In the genomic region with DNA sequence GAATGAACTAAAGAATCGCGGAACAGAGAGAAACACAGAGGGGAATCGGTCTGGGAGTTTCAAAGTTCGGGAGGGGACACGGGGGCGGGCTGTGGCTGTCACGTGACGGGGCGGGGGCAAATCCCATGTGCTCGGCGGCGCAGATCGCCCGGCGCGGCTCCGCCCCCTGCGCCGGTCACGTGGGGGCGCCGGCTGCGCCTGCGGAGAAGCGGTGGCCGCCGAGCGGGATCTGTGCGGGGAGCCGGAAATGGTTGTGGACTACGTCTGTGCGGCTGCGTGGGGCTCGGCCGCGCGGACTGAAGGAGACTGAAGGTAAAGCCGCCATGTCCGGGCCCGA, we compare ENCODE assay signal across 8 cellular contexts. TPM values are rescaled to one million over a fixed set of nuclear protein-coding genes. Genes with fewer than 3 reads are reported as not detected.
DNase-seq lines count a peak whose midpoint lies in the region; ATAC-seq, FAIRE-seq and TF ChIP-seq lines count a peak whose summit lies in the region.

A gene with protein sequence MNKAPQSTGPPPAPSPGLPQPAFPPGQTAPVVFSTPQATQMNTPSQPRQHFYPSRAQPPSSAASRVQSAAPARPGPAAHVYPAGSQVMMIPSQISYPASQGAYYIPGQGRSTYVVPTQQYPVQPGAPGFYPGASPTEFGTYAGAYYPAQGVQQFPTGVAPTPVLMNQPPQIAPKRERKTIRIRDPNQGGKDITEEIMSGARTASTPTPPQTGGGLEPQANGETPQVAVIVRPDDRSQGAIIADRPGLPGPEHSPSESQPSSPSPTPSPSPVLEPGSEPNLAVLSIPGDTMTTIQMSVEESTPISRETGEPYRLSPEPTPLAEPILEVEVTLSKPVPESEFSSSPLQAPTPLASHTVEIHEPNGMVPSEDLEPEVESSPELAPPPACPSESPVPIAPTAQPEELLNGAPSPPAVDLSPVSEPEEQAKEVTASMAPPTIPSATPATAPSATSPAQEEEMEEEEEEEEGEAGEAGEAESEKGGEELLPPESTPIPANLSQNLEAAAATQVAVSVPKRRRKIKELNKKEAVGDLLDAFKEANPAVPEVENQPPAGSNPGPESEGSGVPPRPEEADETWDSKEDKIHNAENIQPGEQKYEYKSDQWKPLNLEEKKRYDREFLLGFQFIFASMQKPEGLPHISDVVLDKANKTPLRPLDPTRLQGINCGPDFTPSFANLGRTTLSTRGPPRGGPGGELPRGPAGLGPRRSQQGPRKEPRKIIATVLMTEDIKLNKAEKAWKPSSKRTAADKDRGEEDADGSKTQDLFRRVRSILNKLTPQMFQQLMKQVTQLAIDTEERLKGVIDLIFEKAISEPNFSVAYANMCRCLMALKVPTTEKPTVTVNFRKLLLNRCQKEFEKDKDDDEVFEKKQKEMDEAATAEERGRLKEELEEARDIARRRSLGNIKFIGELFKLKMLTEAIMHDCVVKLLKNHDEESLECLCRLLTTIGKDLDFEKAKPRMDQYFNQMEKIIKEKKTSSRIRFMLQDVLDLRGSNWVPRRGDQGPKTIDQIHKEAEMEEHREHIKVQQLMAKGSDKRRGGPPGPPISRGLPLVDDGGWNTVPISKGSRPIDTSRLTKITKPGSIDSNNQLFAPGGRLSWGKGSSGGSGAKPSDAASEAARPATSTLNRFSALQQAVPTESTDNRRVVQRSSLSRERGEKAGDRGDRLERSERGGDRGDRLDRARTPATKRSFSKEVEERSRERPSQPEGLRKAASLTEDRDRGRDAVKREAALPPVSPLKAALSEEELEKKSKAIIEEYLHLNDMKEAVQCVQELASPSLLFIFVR (N-terminal part only) (plus strand): TSS at position 244 of the 337 bp plus-strand sequence. CDS start 1,191 bp downstream, outside the sequence.

- intact Hi-C loops in A673 (cut with micrococcal nuclease; ENCODE audit: unreplicated experiment): loop anchor here (1.0 kb wide), 1 partner anchor 14 kb away; no protein-coding TSS in a partner anchor

- H3K27ac ChIP-seq in A673 (ENCODE audit: low read depth, low read length, poor library complexity, severe bottlenecking): peak within 1 kb of the TSS; percentile 92
- peak within 1 kb of the TSS; percentile 93 for H3K27ac ChIP-seq in VCaP
- H3K27ac ChIP-seq in iPS-20b (ENCODE audit: low read length): peak within 1 kb of the TSS; percentile 84
- H3K27ac ChIP-seq in small intestine (ENCODE audit: low read depth in 1 of 2, low read length in 1 of 2): peak within 1 kb of the TSS; percentile 91 to 99

- in situ Hi-C loops in T47D (cut with HindIII; ENCODE audit: low pct_unique_long_range_greater_than_20kb, low sequenced_read_pairs): no loop called here

- FAIRE-seq in small intestine (lab: Jason Lieb, UNC): no peak

- H3K9ac ChIP-seq in iPS-20b (ENCODE audit: low read depth, low read length): peak within 1 kb of the TSS; percentile 94

- peak within 1 kb of the TSS; percentile 93 for H3K4me3 ChIP-seq in A673 (ENCODE audit: low read depth, low read length, poor library complexity, severe bottlenecking)
- peak within 1 kb of the TSS; percentile 97 for H3K4me3 ChIP-seq in iPS-20b (ENCODE audit: low read length)
- peak within 1 kb of the TSS; percentile 69 to 76 for H3K4me3 ChIP-seq in small intestine (ENCODE audit: low read depth in 1 of 2, low read length in 2 of 2)

- peak; percentile 72 for ATAC-seq in GM18870 (IDR thresholded peaks at IDR 0.05; ENCODE audit: unreplicated experiment)
- ATAC-seq in HG03108 (IDR thresholded peaks at IDR 0.05; ENCODE audit: unreplicated experiment): peak; percentile 90

- POLR2A ChIA-PET in A673 (lab: Charles Lee; ENCODE audit: low non-redundant PET): no interaction called here

- no peaks in the 10 kb centered on the region for H3K9me3 ChIP-seq in A673 (ENCODE audit: low read depth, low read length, poor library complexity, severe bottlenecking)
- H3K9me3 ChIP-seq in iPS-20b (ENCODE audit: insufficient read depth, low read depth, low read length): no peaks in the 10 kb centered on the region
- no peaks in the 10 kb centered on the region for H3K9me3 ChIP-seq in small intestine (ENCODE audit: control insufficient read depth, low read depth)

- no TSS peak for BruUV-seq in A673 (replicated peaks; lab: Mats Ljungman, UMichigan)

- CTCF ChIA-PET in A673 (lab: Charles Lee): no interaction called here

- 0 to 1% (median 0%) methylated on average over 36 to 40 of the region's 40 CpGs for WGBS in small intestine, 3 donors

- H3K4me1 ChIP-seq in A673 (ENCODE audit: insufficient read depth, low read length, poor library complexity, severe bottlenecking) (peaks cover 25% of the 10 kb centered on the region), iPS-20b (ENCODE audit: insufficient read depth, low read length) (no peaks in the 10 kb centered on the region), small intestine (ENCODE audit: control insufficient read depth in 2 of 2, insufficient read depth in 1 of 2, low read depth in 1 of 2, low read length in 1 of 2) (peaks cover 0 to 2% of the 10 kb centered on the region in 2 donors)

- TF ChIP-seq CTCF in A673 (conservative IDR thresholded peaks at IDR 0.05; ENCODE audit: low read depth, low read length) (no peak), VCaP (conservative IDR thresholded peaks at IDR 0.05) (no peak)

- peak; percentile 95 for DNase-seq in A673 (ENCODE audit: low spot score)
- DNase-seq in NCI-H2196 (lab: John Stamatoyannopoulos, UW; ENCODE audit: unreplicated experiment): peak; percentile 100
- DNase-seq in T47D (ENCODE audit: low read depth in 1 of 2, low spot score in 1 of 2): peak; percentile 98
- peak; percentile 92 for DNase-seq in small intestine

- H3K36me3 ChIP-seq in A673 (ENCODE audit: insufficient read depth, low read length, poor library complexity, severe bottlenecking) (peaks cover 26% of the 10 kb centered on the region), iPS-20b (ENCODE audit: insufficient read depth, low read depth, low read length) (peaks cover 33% of the 10 kb centered on the region), small intestine (ENCODE audit: control insufficient read depth in 2 of 2, insufficient read depth in 2 of 2, low read length in 2 of 2) (peaks cover 4 to 6% of the 10 kb centered on the region in 2 donors)

- H3K27me3 ChIP-seq in A673 (replicated peaks; ENCODE audit: insufficient read depth, low read depth, low read length, poor library complexity) (no peaks in the 10 kb centered on the region), iPS-20b (ENCODE audit: insufficient read depth, low read length) (no peaks in the 10 kb centered on the region), small intestine (ENCODE audit: control insufficient read depth in 2 of 2, insufficient read depth in 2 of 2, low read length in 2 of 2) (no peaks in the 10 kb centered on the region)

RNA-seq across cellular contexts. Expression of the gene that starts here (rescaled TPM):
- total RNA-seq in A673 (2021): 475 and 559 TPM in 2 replicates
- 100 to 1,000 TPM; 115 to 220 (median 120) TPM for polyA plus RNA-seq in small intestine

Comparison
In these comparisons a context has a peak if more than half of its experiments do, and no peak if none do; other contexts are left out.
1. Peak in every context shown above with its lines: DNase-seq, ATAC-seq, H3K4me3 ChIP-seq and H3K27ac ChIP-seq.